In the genomic region with DNA sequence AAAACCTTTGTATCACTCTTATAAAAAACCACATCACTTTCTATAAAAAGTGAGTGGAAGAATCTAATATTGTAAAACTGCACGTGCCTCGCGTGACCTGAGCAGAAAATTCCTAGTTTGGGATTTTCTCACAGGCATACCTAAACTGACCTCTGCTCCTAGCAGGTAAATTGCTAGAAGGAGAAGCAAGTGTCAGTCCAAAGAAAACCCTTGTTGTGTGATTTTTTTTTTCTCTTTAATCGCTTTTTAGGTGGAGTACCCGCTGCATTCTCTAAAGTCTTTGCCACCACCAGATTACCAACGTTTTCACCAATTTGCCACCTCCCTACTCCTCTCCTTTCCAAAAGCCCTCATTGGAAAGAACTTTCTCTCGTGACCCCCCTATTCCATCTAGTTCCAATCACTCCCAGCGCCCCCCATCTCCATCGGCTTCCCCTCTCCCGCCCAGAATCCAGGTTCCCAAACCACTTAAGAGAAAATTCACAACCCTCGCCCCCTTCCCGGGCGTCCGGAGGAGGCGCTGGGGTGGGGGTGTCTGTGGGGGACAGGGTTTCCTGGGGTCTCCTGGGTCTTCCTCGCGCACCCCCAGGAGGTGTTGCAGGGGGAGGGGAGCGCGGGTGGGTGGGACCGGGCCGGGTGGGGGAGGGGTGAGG, we compare ENCODE assay signal across 7 cellular contexts. TPM values are rescaled to one million over a fixed set of nuclear protein-coding genes. Genes with fewer than 3 reads are reported as not detected.
DNase-seq lines count a peak whose midpoint lies in the region; ATAC-seq, FAIRE-seq and TF ChIP-seq lines count a peak whose summit lies in the region.

No MANE protein-coding gene starts in this region.

- H3K36me3 Mint-ChIP-seq in T-cell = no peaks in the 10 kb centered on the region
- peaks cover 5% of the 10 kb centered on the region for H3K36me3 Mint-ChIP-seq in glutamatergic neuron (ENCODE audit: unreplicated experiment)

- H3K4me3 Mint-ChIP-seq in T-cell (peak overlapping the region; percentile 90 to 98 (median 96)), glutamatergic neuron (ENCODE audit: unreplicated experiment) (peak overlapping the region; percentile 88)

- in situ Hi-C loops in HAP-1 (cut with MboI; ENCODE audit: low sequenced_read_pairs) = no loop called here

- H3K27ac ChIP-seq in small intestine (ENCODE audit: low read depth in 1 of 2, low read length in 1 of 2) = no peak overlapping the region

- peak in 3 of 4 experiments; percentile 1 to 26 (median 2) for ATAC-seq in T-cell (replicated peaks in 1 of 4)

- DNase-seq in HAP-1 (ENCODE audit: low spot score in 2 of 2) (no peak), T-cell (no peak), glutamatergic neuron (no peak), small intestine (peak; percentile 16), NCI-H1048 (lab: John Stamatoyannopoulos, UW) (no peak), iPS-NIHi11 (ENCODE audit: low spot score) (no peak)
- no peak for DNase-seq in activated effector memory CD4-positive, alpha-beta T cell treated with Interleukin-2 at 50 U/mL for 16 hours

- H3K27ac Mint-ChIP-seq in T-cell (peak overlapping the region; percentile 80 to 88), glutamatergic neuron (ENCODE audit: unreplicated experiment) (peak overlapping the region; percentile 80)

- H3K4me1 Mint-ChIP-seq in T-cell (peaks cover 39 to 42% (median 42%) of the 10 kb centered on the region in 3 donors), glutamatergic neuron (ENCODE audit: low read depth, unreplicated experiment) (peaks cover 21% of the 10 kb centered on the region)

- H3K27me3 ChIP-seq in HAP-1 (ENCODE audit: low read depth) (no peaks in the 10 kb centered on the region), small intestine (ENCODE audit: control insufficient read depth in 2 of 2, insufficient read depth in 2 of 2, low read length in 2 of 2) (no peaks in the 10 kb centered on the region)

- H3K9me3 Mint-ChIP-seq in T-cell (no peaks in the 10 kb centered on the region), glutamatergic neuron (ENCODE audit: unreplicated experiment) (peaks cover 12% of the 10 kb centered on the region)

- 5 to 11% (median 9%) methylated on average over 16 to 21 of the region's 21 CpGs for WGBS in small intestine, 3 donors

- no peak for FAIRE-seq in small intestine (lab: Jason Lieb, UNC)

- CTCF ChIA-PET in T-cell (lab: Charles Lee) = interaction anchor here in 1 of 2 donors (0.8 kb wide), 1 partner anchor 24 kb away, joined by 11 read pairs; no protein-coding TSS in a partner anchor

- POLR2A ChIA-PET in T-cell (lab: Charles Lee) = no interaction called here

- peaks cover 42% of the 10 kb centered on the region for H3K4me1 ChIP-seq in HAP-1
- H3K4me1 ChIP-seq in small intestine (ENCODE audit: control insufficient read depth in 2 of 2, insufficient read depth in 1 of 2, low read depth in 1 of 2, low read length in 1 of 2) = peaks cover 0 to 4% of the 10 kb centered on the region in 2 donors

- H3K27me3 Mint-ChIP-seq in T-cell (no peaks in the 10 kb centered on the region), glutamatergic neuron (ENCODE audit: unreplicated experiment) (peaks cover 11% of the 10 kb centered on the region)

- no peak for TF ChIP-seq CTCF in glutamatergic neuron (IDR thresholded peaks at IDR 0.05; ENCODE audit: partially characterized antibody, unreplicated experiment)

- peaks cover 11% of the 10 kb centered on the region for H3K36me3 ChIP-seq in HAP-1 (replicated peaks)
- no peaks in the 10 kb centered on the region for H3K36me3 ChIP-seq in small intestine (ENCODE audit: control insufficient read depth in 2 of 2, insufficient read depth in 2 of 2, low read length in 2 of 2)

- H3K9me3 ChIP-seq in HAP-1 (no peaks in the 10 kb centered on the region), small intestine (ENCODE audit: control insufficient read depth, low read depth) (no peaks in the 10 kb centered on the region)

- peak overlapping the region; percentile 53 for H3K4me3 ChIP-seq in HAP-1
- H3K4me3 ChIP-seq in small intestine (ENCODE audit: low read depth in 1 of 2, low read length in 2 of 2) = peak overlapping the region; percentile 98 to 99

RNA-seq across cellular contexts. Expression of a gene that starts 0.4 kb away (rescaled TPM):
- total RNA-seq in T-cell (10 to 100 TPM; 39.1 to 71.8 (median 51.6) TPM), glutamatergic neuron (ENCODE audit: unreplicated experiment) (74.2 TPM)
- 10 to 100 TPM; 52.4 to 81.2 (median 55.7) TPM for polyA plus RNA-seq in small intestine
